In the genomic region with DNA sequence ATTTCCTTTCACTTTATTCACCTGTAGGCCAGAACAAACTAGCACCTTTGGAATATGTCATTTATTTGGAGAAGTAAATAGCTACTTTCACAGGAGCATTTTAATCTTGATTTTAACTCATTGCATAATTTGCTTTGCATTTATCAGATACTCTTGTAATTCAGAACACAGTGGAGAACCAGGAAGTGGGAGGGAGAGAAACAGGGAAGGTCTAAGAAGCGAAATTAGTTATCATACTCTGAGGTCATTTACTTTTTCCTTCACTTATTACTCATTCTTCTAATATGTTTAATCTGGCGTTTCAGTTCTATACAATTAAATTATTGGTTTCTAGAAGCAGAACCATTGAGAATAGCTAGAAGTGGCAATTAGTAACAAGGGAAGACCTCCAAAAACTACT, we compare ENCODE assay signal across 17 cellular contexts.
"Had no signal": no experiment of that assay in that cellular context is flagged by ENCODE, and none has a peak within 500 bp of the region (broad histone marks: within the 10 kb centered on the region; RNA-seq: fewer than 3 reads in every experiment).

No MANE protein-coding gene starts in this region.

- H3K4me3 ChIP-seq: lower lobe of right lung, smooth muscle cell, tibial artery, vagina had no signal

- H3K4me1 ChIP-seq: lower lobe of right lung, tibial artery, vagina had no signal

- H3K27ac ChIP-seq: lower lobe of right lung, tibial artery, vagina had no signal

- DNase-seq: activated B cell treated with CpG ODN at 0.5 μM for 24 hours; activated CD4-positive, alpha-beta T cell treated with anti-CD3 and anti-CD28 coated beads, Interleukin-2, amount 10 ng/mL, durations not matched to agents 7 days and 5 days; activated CD8-positive, alpha-beta memory T cell treated with anti-CD3 and anti-CD28 coated beads for 24 hours; activated naive CD4-positive, alpha-beta T cell treated with Interleukin-2 at 50 U/mL for 16 hours; activated naive CD8-positive, alpha-beta T cell treated with anti-CD3 and anti-CD28 coated beads, Interleukin-2, amount 50 U/mL, for 24 hours; central memory CD4-positive, alpha-beta T cell; cortex of kidney; effector memory CD4-positive, alpha-beta T cell; left cardiac atrium; lower lobe of right lung; midbrain; posterior cingulate gyrus; right cardiac atrium; tibial artery had no signal

- H3K36me3 ChIP-seq: lower lobe of right lung, tibial artery, vagina had no signal

- H3K4me2 ChIP-seq: smooth muscle cell had no signal

- ATAC-seq: activated naive CD8-positive, alpha-beta T cell treated with anti-CD3 and anti-CD28 coated beads, Interleukin-2, amount 50 U/mL, for 24 hours; lower lobe of right lung; right cardiac atrium; stimulated activated effector memory CD8-positive, alpha-beta T cell treated with anti-CD3 and anti-CD28 coated beads, Interleukin-12 subunit alpha, Interleukin-12 subunit beta, amount 100 ng/mL, for 72 hours had no signal

- H3K27me3 ChIP-seq: tibial artery, vagina had no signal

- H3K9me3 ChIP-seq: lower lobe of right lung, tibial artery, vagina had no signal
